Comparison of ENCODE assay signal across 36 cellular contexts in genomic region chr1:71655604-71656003, GRCh38.
"Had no signal": no experiment of that assay in that cellular context is flagged by ENCODE, and none has a peak within 500 bp of the region (broad histone marks: within the 10 kb centered on the region; RNA-seq: fewer than 3 reads in every experiment).

No MANE protein-coding gene starts in this region.

- H3K4me3 ChIP-seq: MG63 had no signal

- H3K9me3 ChIP-seq: MG63 had no signal

- DNase-seq: Karpas-422, Kasumi-1, MG63, MM.1S, MV-4-11, NCI-H1048, NCI-H1092, NCI-H1092 treated with DMSO at 0.1 percent for 48 hours, NCI-H1105, NCI-H1105 treated with DMSO at 0.1 percent for 48 hours, NCI-H1417, NCI-H1417 treated with DMSO at 0.1 percent for 48 hours, NCI-H1436, NCI-H1436 treated with DMSO at 0.1 percent for 48 hours, NCI-H146, NCI-H1694, NCI-H1694 treated with DMSO at 0.1 percent for 48 hours, NCI-H187, NCI-H187 treated with DMSO at 0.1 percent for 48 hours, NCI-H1930, NCI-H2029, NCI-H2029 treated with DMSO at 0.1 percent for 48 hours, NCI-H2081, NCI-H2081 treated with DMSO at 0.1 percent for 48 hours, NCI-H2107, NCI-H2171, NCI-H2171 treated with DMSO at 0.1 percent for 48 hours, NCI-H2227 treated with DMSO at 0.1 percent for 48 hours, NCI-H226, NCI-H345, NCI-H446, NCI-H446 treated with DMSO at 0.1 percent for 48 hours, NCI-H510A, NCI-H510A treated with DMSO at 0.1 percent for 48 hours, NCI-H524, NCI-H524 treated with DMSO at 0.1 percent for 48 hours had no signal

- H3K27me3 ChIP-seq: MG63 had no signal

- H3K36me3 ChIP-seq: MG63 had no signal
